Comparison of ENCODE assay signal across 9 cellular contexts in the genomic region with DNA sequence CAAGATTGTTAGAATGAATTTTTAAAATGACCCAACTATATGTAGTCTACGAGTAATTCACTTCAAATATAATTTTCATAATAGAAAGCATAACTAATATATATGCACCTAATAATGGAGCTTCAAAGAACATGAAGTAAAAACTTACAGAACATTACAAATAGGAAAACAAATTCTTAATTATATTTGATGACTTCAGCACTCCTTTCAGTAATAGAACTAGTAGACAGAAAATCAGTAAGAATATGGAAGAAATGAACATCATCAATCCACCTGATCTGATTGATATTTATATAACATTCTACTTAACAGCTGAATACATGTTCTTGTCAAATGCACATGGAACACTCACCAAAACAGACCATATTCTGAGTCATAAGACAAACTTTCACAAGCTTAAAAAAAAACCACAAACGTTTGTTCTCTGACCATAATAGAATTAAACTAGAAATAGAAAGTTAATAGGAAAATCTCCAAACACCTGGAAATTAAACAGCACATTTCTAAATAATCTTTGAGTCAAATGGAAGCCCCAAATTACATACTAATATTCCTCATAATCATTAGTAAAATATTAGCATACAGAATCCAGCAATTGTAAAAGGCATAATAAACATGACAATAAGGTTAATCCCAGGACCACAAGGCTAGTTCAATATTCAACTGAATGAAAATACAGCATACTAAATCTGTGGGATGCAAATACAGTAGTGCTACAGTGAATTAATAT. TPM values are rescaled to one million over a fixed set of nuclear protein-coding genes. Genes with fewer than 3 reads are reported as not detected.
A peak's percentile ranks its signal among the peaks of the same experiment; 100 is the strongest.
DNase-seq lines count a peak whose midpoint lies in the region; ATAC-seq and TF ChIP-seq lines count a peak whose summit lies in the region.
"Had no signal": no experiment of that assay in that cellular context is flagged by ENCODE, and none has a peak within 500 bp of the region (broad histone marks: within the 10 kb centered on the region; RNA-seq: fewer than 3 reads in every experiment).

No MANE protein-coding gene starts in this region.

- DNase-seq in OCI-LY7 (ENCODE audit: low spot score) (no peak), lung microvascular endothelial cell (ENCODE audit: low read depth in 2 of 2) (peak; percentile 42 to 72), esophagus muscularis mucosa (ENCODE audit: extremely low spot score) (no peak), hypothalamus (lab: John Stamatoyannopoulos, UW) (no peak), endothelial cell (ENCODE audit: low spot score) (no peak), left cardiac atrium (no peak)

- no peak for TF ChIP-seq EP300 in esophagus muscularis mucosa (IDR thresholded peaks at IDR 0.05)

- peaks cover 8% of the 10 kb centered on the region; the same call in 1 of the 2 replicates for H3K9me3 ChIP-seq in OCI-LY7 (ENCODE audit: low read length)
- no peaks in the 10 kb centered on the region for H3K9me3 ChIP-seq in esophagus muscularis mucosa

- no peaks in the 10 kb centered on the region for H3K9me3 Mint-ChIP-seq in endothelial cell (ENCODE audit: unreplicated experiment)

- CTCF ChIA-PET in OCI-LY7 (lab: Charles Lee; ENCODE audit: unreplicated experiment), result no interaction called here

- H3K27me3 Mint-ChIP-seq in endothelial cell (ENCODE audit: unreplicated experiment), result no peaks in the 10 kb centered on the region

- WGBS in esophagus muscularis mucosa, result 47% methylated on average over 2 of the region's 2 CpGs

- H3K4me3 Mint-ChIP-seq in endothelial cell (ENCODE audit: unreplicated experiment), result no peak overlapping the region

- no peak for TF ChIP-seq POLR2A in esophagus muscularis mucosa (IDR thresholded peaks at IDR 0.05; ENCODE audit: low read depth)

- H3K4me1 ChIP-seq in OCI-LY7 (ENCODE audit: insufficient read depth, low read length, poor library complexity, severe bottlenecking) (peaks cover 7% of the 10 kb centered on the region), esophagus muscularis mucosa (peaks cover 0 to 27% (median 20%) of the 10 kb centered on the region in 4 donors)

- H3K27me3 ChIP-seq in esophagus muscularis mucosa, result no peaks in the 10 kb centered on the region

- intact Hi-C loops in OCI-LY7 (cut with micrococcal nuclease; ENCODE audit: unreplicated experiment), result no loop called here
- intact Hi-C loops in esophagus muscularis mucosa (cut with DNase I), result no loop called here
- intact Hi-C loops in left cardiac atrium (cut with DNase I), result no loop called here

- no peak for TF ChIP-seq CTCF in OCI-LY7 (conservative IDR thresholded peaks at IDR 0.05; ENCODE audit: low read length)
- no peak for TF ChIP-seq CTCF in esophagus muscularis mucosa (IDR thresholded peaks at IDR 0.05)
- TF ChIP-seq CTCF in endothelial cell (IDR thresholded peaks at IDR 0.05; ENCODE audit: unreplicated experiment), result no peak

- H3K4me3 ChIP-seq in OCI-LY7 (ENCODE audit: low read depth, low read length, poor library complexity, severe bottlenecking) (no peak overlapping the region), esophagus muscularis mucosa (no peak overlapping the region)

- H3K9me2 ChIP-seq in OCI-LY7 (ENCODE audit: insufficient read depth, low read length), result no peaks in the 10 kb centered on the region

- H3K79me2 ChIP-seq in OCI-LY7 (ENCODE audit: insufficient read depth, low read depth, low read length), result peaks cover 50% of the 10 kb centered on the region

- no peak overlapping the region for H2AFZ ChIP-seq in OCI-LY7 (ENCODE audit: low read length)

- POLR2A ChIA-PET in OCI-LY7 (lab: Charles Lee), result interaction anchor here (0.8 kb wide), 1 partner anchor 28 kb away, joined by 4 read pairs; no protein-coding TSS in a partner anchor

- BruUV-seq in OCI-LY7 (replicated peaks; lab: Mats Ljungman, UMichigan), result no TSS peak

- H3K27ac ChIP-seq in OCI-LY7 (ENCODE audit: low read depth, low read length, poor library complexity, severe bottlenecking), result no peak overlapping the region
- no peak overlapping the region for H3K27ac ChIP-seq in esophagus muscularis mucosa (replicated peaks in 1 of 4)
- H3K27ac ChIP-seq: epithelial cell of prostate had no signal

- no peaks in the 10 kb centered on the region for H4K20me1 ChIP-seq in OCI-LY7 (ENCODE audit: insufficient read depth, low read length)

- H3K4me1 Mint-ChIP-seq in endothelial cell (ENCODE audit: unreplicated experiment), result peaks cover 12% of the 10 kb centered on the region

- H3K36me3 Mint-ChIP-seq in endothelial cell (ENCODE audit: low read depth, unreplicated experiment), result peaks cover 3% of the 10 kb centered on the region

- H3K4me2 ChIP-seq in OCI-LY7 (ENCODE audit: low read length), result peak overlapping the region; percentile 38

- ATAC-seq in GM18517 (IDR thresholded peaks at IDR 0.05; ENCODE audit: unreplicated experiment), result peak; percentile 84
- peak; percentile 83 for ATAC-seq in HG02798 (IDR thresholded peaks at IDR 0.05; ENCODE audit: poor library complexity, unreplicated experiment)
- ATAC-seq in left cardiac atrium, result no peak

- no peak overlapping the region for H3K27ac Mint-ChIP-seq in endothelial cell (ENCODE audit: unreplicated experiment)

- H3K36me3 ChIP-seq in OCI-LY7 (ENCODE audit: insufficient read depth, low read length) (no peaks in the 10 kb centered on the region), esophagus muscularis mucosa (no peaks in the 10 kb centered on the region)

RNA-seq across cellular contexts. Expression of a gene that starts 48.0 kb away (rescaled TPM):
- 14.9 and 17.1 TPM in 2 replicates for total RNA-seq in OCI-LY7 (2014; rRNA removed; shearing (Covaris generic))
- total RNA-seq in OCI-LY7 (2022) (41.6 and 51.8 TPM in 2 replicates), lung microvascular endothelial cell (11.6 and 20.4 TPM in 2 replicates), esophagus muscularis mucosa (10 to 100 TPM; 34.0 to 50.7 (median 36.8) TPM), endothelial cell (ENCODE audit: unreplicated experiment) (28.4 TPM), left cardiac atrium (10 to 100 TPM; 20.0 to 23.4 TPM)

Comparison
In these comparisons a context has a peak if more than half of its experiments do, and no peak if none do; other contexts are left out.
1. ATAC-seq: peak in GM18517 (single experiment) and HG02798 (single experiment); none in left cardiac atrium (0 of 2).
2. DNase-seq: peak in lung microvascular endothelial cell (2 of 2); none in OCI-LY7 (single experiment), esophagus muscularis mucosa (single experiment), hypothalamus (0 of 51), endothelial cell (single experiment) and left cardiac atrium (single experiment).